Comparison of ENCODE assay signal across 20 cellular contexts in genomic region chr10:43385412-43386004, GRCh38. TPM values are rescaled to one million over a fixed set of nuclear protein-coding genes. Genes with fewer than 3 reads are reported as not detected.
"Had no signal": no experiment of that assay in that cellular context is flagged by ENCODE, and none has a peak within 500 bp of the region (broad histone marks: within the 10 kb centered on the region; RNA-seq: fewer than 3 reads in every experiment).

No MANE protein-coding gene starts in this region.

- H3K27me3 Mint-ChIP-seq: memory B cell, type B pancreatic cell had no signal

- H3K27ac Mint-ChIP-seq: nephron, type B pancreatic cell had no signal

- H3K9me3 ChIP-seq: heart right ventricle, suprapubic skin had no signal

- FAIRE-seq: frontal cortex had no signal

- DNase-seq: activated CD4-positive, alpha-beta T cell treated with anti-CD3 and anti-CD28 coated beads for 48 hours; activated gamma-delta T cell treated with Interleukin-2 at 50 U/mL for 16 hours; activated T-cell treated with anti-CD3 and anti-CD28 coated beads, Interleukin-2, amount 50 U/mL, for 4 hours; central memory CD4-positive, alpha-beta T cell; effector memory CD4-positive, alpha-beta T cell; heart right ventricle; islet precursor cell; stimulated activated CD4-positive, alpha-beta T cell treated with anti-CD3 and anti-CD28 coated beads, Interleukin-2, amount 100 ng/mL, for 48 hours; stimulated activated naive CD8-positive, alpha-beta T cell treated with anti-CD3 and anti-CD28 coated beads, Interleukin-15, Interleukin-2, amounts not matched to agents 100 U/mL and 50 U/mL, for 24 hours; WERI-Rb-1 had no signal

- ATAC-seq: stimulated activated naive CD8-positive, alpha-beta T cell treated with anti-CD3 and anti-CD28 coated beads, Interleukin-15, Interleukin-2, amounts not matched to agents 100 U/mL and 50 U/mL, for 24 hours had no signal

- H3K27ac ChIP-seq: heart right ventricle, suprapubic skin, WERI-Rb-1 had no signal

- H3K27me3 ChIP-seq: heart right ventricle, suprapubic skin had no signal

- H3K9me3 Mint-ChIP-seq: activated T-cell treated with anti-CD3 and anti-CD28 coated beads, Interleukin-2, amount 50 U/mL, for 4 hours; memory B cell; nephron; type B pancreatic cell had no signal

- H3K4me3 Mint-ChIP-seq: activated T-cell treated with anti-CD3 and anti-CD28 coated beads, Interleukin-2, amount 50 U/mL, for 4 hours; memory B cell; nephron; type B pancreatic cell had no signal

- H3K4me3 ChIP-seq: heart right ventricle, suprapubic skin had no signal

RNA-seq across cellular contexts. Expression of gene FXYD4, which starts 14.1 kb away (rescaled TPM):
- total RNA-seq: activated CD8-positive, alpha-beta memory T cell treated with anti-CD3 and anti-CD28 coated beads for 36 hours; activated T-cell treated with anti-CD3 and anti-CD28 coated beads, Interleukin-2, amount 50 U/mL, for 4 hours; fibroblast of lung; frontal cortex; left lobe of liver; osteoblast; pulmonary artery endothelial cell; suprapubic skin had no signal
- polyA plus RNA-seq: fibroblast of lung, heart right ventricle had no signal
